In the genomic region with DNA sequence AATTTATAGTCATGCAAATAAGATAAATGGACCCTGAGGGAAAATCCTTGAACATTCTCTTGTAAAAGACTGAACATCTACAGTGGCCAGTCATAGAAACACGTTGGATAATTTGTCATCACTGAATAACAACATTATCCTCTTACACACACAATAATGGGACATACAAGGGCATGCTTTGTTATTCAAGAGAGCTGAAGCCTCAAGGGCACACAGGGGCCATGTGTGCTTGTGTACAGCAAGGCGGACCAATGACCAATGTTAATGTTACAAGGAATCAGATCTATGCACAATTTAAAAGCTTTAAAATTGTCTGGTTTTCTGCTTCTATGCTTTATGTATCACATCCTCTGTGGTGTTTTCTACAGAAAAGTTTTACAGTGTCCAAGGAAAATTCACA, we compare ENCODE assay signal across 17 cellular contexts. TPM values are rescaled to one million over a fixed set of nuclear protein-coding genes. Genes with fewer than 3 reads are reported as not detected.
DNase-seq lines count a peak whose midpoint lies in the region; ATAC-seq and TF ChIP-seq lines count a peak whose summit lies in the region.
"Had no signal": no experiment of that assay in that cellular context is flagged by ENCODE, and none has a peak within 500 bp of the region (broad histone marks: within the 10 kb centered on the region; RNA-seq: fewer than 3 reads in every experiment).

No MANE protein-coding gene starts in this region.

- BruUV-seq in IMR-90 (replicated peaks; lab: Mats Ljungman, UMichigan) = no TSS peak

- no peak for TF ChIP-seq EP300 in gastroesophageal sphincter (IDR thresholded peaks at IDR 0.05)

- H2BK5ac ChIP-seq in IMR-90 (ENCODE audit: low read depth, low read length, poor library complexity, severe bottlenecking) = no peak overlapping the region

- H3K14ac ChIP-seq in IMR-90 (replicated peaks; ENCODE audit: low read depth, low read length) = 0 out of 2 replicates have a peak overlapping the region, but pooled peaks have one; percentile 32

- no peak for DNase-seq in IMR-90
- no peak for DNase-seq in sciatic nerve (ENCODE audit: low spot score)
- DNase-seq in activated CD4-positive, alpha-beta T cell treated with anti-CD3 and anti-CD28 coated beads for 1 hour = no peak
- no peak for DNase-seq in lower leg skin (ENCODE audit: low spot score in 2 of 2)
- DNase-seq: Calu3; CD4-positive, CD25-positive, alpha-beta regulatory T cell; H7; NCI-H1436 treated with DMSO at 0.1 percent for 48 hours; NCI-H2081; NCI-H345; PC-9 had no signal

- H4K20me1 ChIP-seq in IMR-90 (ENCODE audit: insufficient read depth, low read length) = peaks cover 96% of the 10 kb centered on the region

- no peak for ATAC-seq in IMR-90 (ENCODE audit: low read depth)
- ATAC-seq in gastroesophageal sphincter = no peak
- ATAC-seq in sciatic nerve = peak; percentile 59
- no peak for ATAC-seq in HG02678 (IDR thresholded peaks at IDR 0.05; ENCODE audit: unreplicated experiment)
- no peak for ATAC-seq in HG03025 (IDR thresholded peaks at IDR 0.05; ENCODE audit: low FRiP score, unreplicated experiment)
- ATAC-seq: GM12878, Right ventricle myocardium inferior had no signal

- H2AK5ac ChIP-seq in IMR-90 (ENCODE audit: low read depth, low read length) = no peak overlapping the region

- H3K9me1 ChIP-seq in IMR-90 (ENCODE audit: insufficient read depth, low read length) = peaks cover 30% of the 10 kb centered on the region

- no peak overlapping the region for H2BK20ac ChIP-seq in IMR-90 (ENCODE audit: low read depth, low read length)

- no peak overlapping the region for H2AK9ac ChIP-seq in IMR-90 (replicated peaks; ENCODE audit: low read depth, low read length, poor library complexity)

- H4K8ac ChIP-seq in IMR-90 (ENCODE audit: low read depth in 2 of 2, low read length in 2 of 2) = no peak overlapping the region

- TF ChIP-seq CTCF in IMR-90 (conservative IDR thresholded peaks at IDR 0.05; ENCODE audit: low read depth, low read length) = no peak
- TF ChIP-seq CTCF in gastroesophageal sphincter (IDR thresholded peaks at IDR 0.05) = no peak
- TF ChIP-seq CTCF in lower leg skin (IDR thresholded peaks at IDR 0.05) = no peak

- no peak overlapping the region for H3K4ac ChIP-seq in IMR-90 (ENCODE audit: low read depth, low read length)

- peaks cover 73% of the 10 kb centered on the region for H3K4me1 ChIP-seq in ACC112 (ENCODE audit: control insufficient read depth, insufficient read depth, low read length, unreplicated experiment)
- H3K4me1 ChIP-seq in IMR-90 (ENCODE audit: control insufficient read depth, insufficient read depth, low read length) = peaks cover 25% of the 10 kb centered on the region
- H3K4me1 ChIP-seq in gastroesophageal sphincter = peaks cover 0 to 35% (median 3%) of the 10 kb centered on the region in 3 donors

- H3K9me3 ChIP-seq in IMR-90 (ENCODE audit: control insufficient read depth, insufficient read depth, low read length) (no peaks in the 10 kb centered on the region), gastroesophageal sphincter (no peaks in the 10 kb centered on the region)

- H4K91ac ChIP-seq in IMR-90 (ENCODE audit: insufficient read depth, low read depth, low read length) = no peak overlapping the region

- H3K9ac ChIP-seq in IMR-90 (ENCODE audit: low read depth, low read length) = no peak overlapping the region

- no peak overlapping the region for H2BK15ac ChIP-seq in IMR-90 (ENCODE audit: low read depth, low read length)

- H3K27me3 ChIP-seq in ACC112 (ENCODE audit: insufficient read depth, low read length) = no peaks in the 10 kb centered on the region
- H3K27me3 ChIP-seq in IMR-90 (ENCODE audit: control insufficient read depth, insufficient read depth, low read length) = no peaks in the 10 kb centered on the region
- H3K27me3 ChIP-seq in gastroesophageal sphincter = no peaks in the 10 kb centered on the region

- H3K79me1 ChIP-seq in IMR-90 (ENCODE audit: low read depth in 1 of 2, low read length in 2 of 2) = peaks cover 27 to 80% of the 10 kb centered on the region in 2 experiments

- WGBS in IMR-90 (ENCODE audit: extremely low coverage in 2 of 2, insufficient read length in 1 of 2), 2 experiments = no CpG with 5 or more reads among the region's 2 CpGs
- 42 to 44% methylated on average over 2 of the region's 2 CpGs for WGBS in gastroesophageal sphincter (ENCODE audit: low coverage in 1 of 2), 2 donors
- 63 to 68% methylated on average over 2 of the region's 2 CpGs for WGBS in lower leg skin, 2 donors

- H3K18ac ChIP-seq in IMR-90 (ENCODE audit: low read depth, low read length) = 0 out of 2 replicates have a peak overlapping the region, but pooled peaks have one; percentile 6

- peaks cover 94% of the 10 kb centered on the region for H3K36me3 ChIP-seq in ACC112 (ENCODE audit: insufficient read depth, low read length)
- H3K36me3 ChIP-seq in IMR-90 (ENCODE audit: control insufficient read depth, insufficient read depth, low read length) = peaks cover 76% of the 10 kb centered on the region
- H3K36me3 ChIP-seq in gastroesophageal sphincter = peaks cover 0 to 48% of the 10 kb centered on the region in 2 donors

- H3K27ac ChIP-seq in ACC112 (ENCODE audit: low read depth, low read length) (peak overlapping the region; percentile 95), IMR-90 (ENCODE audit: insufficient read depth, low read length) (no peak overlapping the region), gastroesophageal sphincter (peak overlapping the region in 3 of 4 donors; percentile 10 to 50 (median 17))
- H3K27ac ChIP-seq: PC-9 had no signal

- POLR2A ChIA-PET in IMR-90 (lab: Charles Lee; ENCODE audit: unreplicated experiment) = no interaction called here

- TF ChIP-seq RAD21 in IMR-90 (IDR thresholded peaks at IDR 0.05; ENCODE audit: low read length) = no peak

- intact Hi-C loops in IMR-90 (cut with micrococcal nuclease) = no loop called here
- intact Hi-C loops in sciatic nerve (cut with DNase I) = no loop called here
- intact Hi-C loops in lower leg skin (cut with DNase I; ENCODE audit: low total_unique reads) = no loop called here

- H2AFZ ChIP-seq in ACC112 (ENCODE audit: low read length, unreplicated experiment) (no peak overlapping the region), IMR-90 (replicated peaks; ENCODE audit: low read length, poor library complexity) (no peak overlapping the region)
- H2AFZ ChIP-seq: PC-9 had no signal

- H3K56ac ChIP-seq in IMR-90 (ENCODE audit: extremely low read depth, insufficient read depth, low read length) = no peak overlapping the region

- CTCF ChIA-PET in IMR-90 (lab: Yijun Ruan, JAX) = interaction anchor here (1.4 kb wide), 1 partner anchor 122 kb away, joined by 3 read pairs; no protein-coding TSS in a partner anchor

- H3K23ac ChIP-seq in IMR-90 (ENCODE audit: low read depth, low read length) = 0 out of 2 replicates have a peak overlapping the region, but pooled peaks have one; percentile 59

- in situ Hi-C loops in IMR-90 (cut with MboI; ENCODE audit: low sequenced_read_pairs) = no loop called here

- no peak overlapping the region for H3K4me2 ChIP-seq in IMR-90 (ENCODE audit: low read depth, low read length)
- H3K4me2 ChIP-seq: PC-9 had no signal

- no peak overlapping the region for H4K5ac ChIP-seq in IMR-90 (ENCODE audit: low read depth, low read length)

- no peak for TF ChIP-seq POLR2A in IMR-90 (IDR thresholded peaks at IDR 0.05; ENCODE audit: low read depth, low read length)
- TF ChIP-seq POLR2A in gastroesophageal sphincter (IDR thresholded peaks at IDR 0.05) = no peak
- TF ChIP-seq POLR2A in lower leg skin (IDR thresholded peaks at IDR 0.05) = no peak

- no peak overlapping the region for H2BK120ac ChIP-seq in IMR-90 (ENCODE audit: low read depth, low read length)

- peaks cover 99% of the 10 kb centered on the region for H3K79me2 ChIP-seq in ACC112 (ENCODE audit: control insufficient read depth, insufficient read depth, low read length, unreplicated experiment)

- H3K4me3 ChIP-seq in ACC112 (ENCODE audit: low read depth, low read length) (no peak overlapping the region), IMR-90 (ENCODE audit: insufficient read depth, low read depth, low read length) (no peak overlapping the region), gastroesophageal sphincter (no peak overlapping the region), lower leg skin (ENCODE audit: low read depth, poor library complexity, severe bottlenecking) (no peak overlapping the region)
- H3K4me3 ChIP-seq: GM12878, PC-9 had no signal

- dilution Hi-C loops in IMR-90 (cut with HindIII; ENCODE audit: low sequenced_read_pairs, unreplicated experiment) = no loop called here

TF ChIP-seq in IMR-90, 13 proteins besides CTCF, POLR2A, EP300 and RAD21 (continues in another document):
- TF ChIP-seq RCOR1 (IDR thresholded peaks at IDR 0.05; ENCODE audit: insufficient replicate concordance, low read length) = no peak
- TF ChIP-seq FOS (IDR thresholded peaks at IDR 0.05; ENCODE audit: low read depth, low read length) = no peak
- TF ChIP-seq MAZ (IDR thresholded peaks at IDR 0.05; ENCODE audit: borderline replicate concordance, low read depth, low read length) = no peak
- TF ChIP-seq NFE2L2 (IDR thresholded peaks at IDR 0.05; ENCODE audit: low read depth, low read length) = no peak
- TF ChIP-seq, protein P1, sequence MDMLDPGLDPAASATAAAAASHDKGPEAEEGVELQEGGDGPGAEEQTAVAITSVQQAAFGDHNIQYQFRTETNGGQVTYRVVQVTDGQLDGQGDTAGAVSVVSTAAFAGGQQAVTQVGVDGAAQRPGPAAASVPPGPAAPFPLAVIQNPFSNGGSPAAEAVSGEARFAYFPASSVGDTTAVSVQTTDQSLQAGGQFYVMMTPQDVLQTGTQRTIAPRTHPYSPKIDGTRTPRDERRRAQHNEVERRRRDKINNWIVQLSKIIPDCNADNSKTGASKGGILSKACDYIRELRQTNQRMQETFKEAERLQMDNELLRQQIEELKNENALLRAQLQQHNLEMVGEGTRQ (IDR thresholded peaks at IDR 0.05; ENCODE audit: low read depth, low read length) = no peak
- TF ChIP-seq SMC3 (IDR thresholded peaks at IDR 0.05; ENCODE audit: low read depth, low read length) = no peak
- TF ChIP-seq, protein P2, sequence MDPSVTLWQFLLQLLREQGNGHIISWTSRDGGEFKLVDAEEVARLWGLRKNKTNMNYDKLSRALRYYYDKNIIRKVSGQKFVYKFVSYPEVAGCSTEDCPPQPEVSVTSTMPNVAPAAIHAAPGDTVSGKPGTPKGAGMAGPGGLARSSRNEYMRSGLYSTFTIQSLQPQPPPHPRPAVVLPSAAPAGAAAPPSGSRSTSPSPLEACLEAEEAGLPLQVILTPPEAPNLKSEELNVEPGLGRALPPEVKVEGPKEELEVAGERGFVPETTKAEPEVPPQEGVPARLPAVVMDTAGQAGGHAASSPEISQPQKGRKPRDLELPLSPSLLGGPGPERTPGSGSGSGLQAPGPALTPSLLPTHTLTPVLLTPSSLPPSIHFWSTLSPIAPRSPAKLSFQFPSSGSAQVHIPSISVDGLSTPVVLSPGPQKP (IDR thresholded peaks at IDR 0.05; ENCODE audit: borderline replicate concordance, low read depth, low read length) = no peak

RNA-seq across cellular contexts. Expression of a gene that starts 23.7 kb away (rescaled TPM):
- total RNA-seq in IMR-90 (2012; rRNA removed) = 1,501 and 1,855 TPM in 2 replicates
- polyA plus RNA-seq in IMR-90 (2012; rRNA removed) = 798 and 964 TPM in 2 replicates
- polyA plus RNA-seq in IMR-90 (2012; cell fraction: cytosol; rRNA removed) = 520 and 674 TPM in 2 replicates
- 700 and 999 TPM in 2 replicates for polyA plus RNA-seq in IMR-90 (2012; cell fraction: nucleus; rRNA removed; ENCODE audit: low replicate concordance)
- 100 to 1,000 TPM; 110 to 421 (median 310) TPM for total RNA-seq in gastroesophageal sphincter
- total RNA-seq in sciatic nerve = 198 TPM
- 100 to 1,000 TPM in 1 of 4 donors, 10 to 100 TPM in 3; 43.1 to 204 (median 62.4) TPM for total RNA-seq in lower leg skin
